18 cellular contexts compared by ENCODE assay signal in genomic region chr10:74164641-74165529, GRCh38. TPM values are rescaled to one million over a fixed set of nuclear protein-coding genes. Genes with fewer than 3 reads are reported as not detected.
DNase-seq lines count a peak whose midpoint lies in the region; ATAC-seq, FAIRE-seq and TF ChIP-seq lines count a peak whose summit lies in the region.
"Had no signal": no experiment of that assay in that cellular context is flagged by ENCODE, and none has a peak within 500 bp of the region (broad histone marks: within the 10 kb centered on the region; RNA-seq: fewer than 3 reads in every experiment).

No MANE protein-coding gene starts in this region.

- H3K4me1 Mint-ChIP-seq in stimulated activated naive CD8-positive, alpha-beta T cell treated with anti-CD3 and anti-CD28 coated beads, Interleukin-15, Interleukin-2, amounts not matched to agents 100 ng/mL and 50 ng/mL, for 24 hours (ENCODE audit: low read depth): peaks cover 39% of the 10 kb centered on the region
- H3K4me1 Mint-ChIP-seq in astrocyte (ENCODE audit: low read depth, unreplicated experiment): peaks cover 15% of the 10 kb centered on the region

- H2AFZ ChIP-seq in astrocyte (ENCODE audit: low read depth, low read length): no peak overlapping the region

- ATAC-seq in stimulated activated naive CD8-positive, alpha-beta T cell treated with anti-CD3 and anti-CD28 coated beads, Interleukin-15, Interleukin-2, amounts not matched to agents 100 U/mL and 50 U/mL, for 24 hours: no peak
- no peak for ATAC-seq in GM18870 (IDR thresholded peaks at IDR 0.05; ENCODE audit: unreplicated experiment)
- ATAC-seq: body of pancreas; effector memory CD8-positive, alpha-beta T cell; mucosa of descending colon had no signal

- H3K4me1 ChIP-seq in astrocyte (ENCODE audit: insufficient read depth, low read length): peaks cover 14% of the 10 kb centered on the region
- peaks cover 6% of the 10 kb centered on the region for H3K4me1 ChIP-seq in mesodermal cell (ENCODE audit: control insufficient read depth, insufficient read depth, low read length, poor library complexity, severe bottlenecking)
- no peaks in the 10 kb centered on the region for H3K4me1 ChIP-seq in colonic mucosa
- H3K4me1 ChIP-seq: body of pancreas, transverse colon had no signal

- H3K9me3 ChIP-seq in astrocyte (ENCODE audit: insufficient read depth, low read depth, low read length): no peaks in the 10 kb centered on the region
- H3K9me3 ChIP-seq in mesodermal cell (ENCODE audit: control insufficient read depth, low read length): no peaks in the 10 kb centered on the region
- no peaks in the 10 kb centered on the region for H3K9me3 ChIP-seq in colonic mucosa
- H3K9me3 ChIP-seq: body of pancreas, mucosa of descending colon, psoas muscle, transverse colon had no signal

- H3K79me2 ChIP-seq in astrocyte (ENCODE audit: insufficient read depth, low read length): no peaks in the 10 kb centered on the region

- DNase-seq in stimulated activated naive CD8-positive, alpha-beta T cell treated with anti-CD3 and anti-CD28 coated beads, Interleukin-15, Interleukin-2, amounts not matched to agents 100 U/mL and 50 U/mL, for 24 hours: no peak
- DNase-seq in astrocyte (ENCODE audit: low read depth) (no peak), cerebellum (ENCODE audit: low spot score) (no peak), colonic mucosa (no peak)
- DNase-seq in stimulated activated CD4-positive, alpha-beta T cell treated with anti-CD3 and anti-CD28 coated beads, Interleukin-2, amount 100 ng/mL, for 24 hours: no peak
- DNase-seq: activated gamma-delta T cell; body of pancreas; Calu3; effector memory CD8-positive, alpha-beta T cell; mucosa of descending colon; NCI-H2081; psoas muscle; transverse colon had no signal

- TF ChIP-seq CTCF in astrocyte (IDR thresholded peaks at IDR 0.05; ENCODE audit: insufficient read depth, low read depth, low read length) (no peak), colonic mucosa (IDR thresholded peaks at IDR 0.05) (no peak)

- WGBS in mesodermal cell (ENCODE audit: insufficient coverage in 2 of 2), 2 experiments: 73 to 100% methylated on average over 3 to 4 of the region's 7 CpGs

- H4K20me1 ChIP-seq in astrocyte (ENCODE audit: insufficient read depth, low read length): no peaks in the 10 kb centered on the region

- no peaks in the 10 kb centered on the region for H3K36me3 ChIP-seq in astrocyte (ENCODE audit: insufficient read depth, low read length)
- no peaks in the 10 kb centered on the region for H3K36me3 ChIP-seq in mesodermal cell (ENCODE audit: control insufficient read depth, insufficient read depth, low read length)
- H3K36me3 ChIP-seq in colonic mucosa: no peaks in the 10 kb centered on the region
- H3K36me3 ChIP-seq: transverse colon had no signal

- peaks cover 5% of the 10 kb centered on the region for H3K36me3 Mint-ChIP-seq in stimulated activated naive CD8-positive, alpha-beta T cell treated with anti-CD3 and anti-CD28 coated beads, Interleukin-15, Interleukin-2, amounts not matched to agents 100 ng/mL and 50 ng/mL, for 24 hours (ENCODE audit: low read depth)
- H3K36me3 Mint-ChIP-seq in astrocyte (ENCODE audit: low read depth, unreplicated experiment): no peaks in the 10 kb centered on the region

- peak overlapping the region; percentile 74 for H3K4me2 ChIP-seq in astrocyte (ENCODE audit: low read length)

- intact Hi-C loops in colonic mucosa (cut with DNase I): no loop called here

- peak overlapping the region; percentile 22 for H3K27ac Mint-ChIP-seq in stimulated activated naive CD8-positive, alpha-beta T cell treated with anti-CD3 and anti-CD28 coated beads, Interleukin-15, Interleukin-2, amounts not matched to agents 100 ng/mL and 50 ng/mL, for 24 hours
- H3K27ac Mint-ChIP-seq in astrocyte (ENCODE audit: unreplicated experiment): peak overlapping the region; percentile 92
- H3K27ac Mint-ChIP-seq: effector memory CD8-positive, alpha-beta T cell had no signal

- no peak overlapping the region for H3K4me3 ChIP-seq in astrocyte (ENCODE audit: insufficient read depth, low read depth, low read length)
- H3K4me3 ChIP-seq in mesodermal cell (ENCODE audit: extremely low read depth, insufficient read depth, low read length, poor library complexity, severe bottlenecking): no peak overlapping the region
- no peak overlapping the region for H3K4me3 ChIP-seq in colonic mucosa
- H3K4me3 ChIP-seq: body of pancreas, mucosa of descending colon, psoas muscle, transverse colon had no signal

- no peak for FAIRE-seq in astrocyte (lab: Jason Lieb, UNC)
- FAIRE-seq: frontal cortex, RCC 7860 had no signal

- no peaks in the 10 kb centered on the region for H3K27me3 Mint-ChIP-seq in stimulated activated naive CD8-positive, alpha-beta T cell treated with anti-CD3 and anti-CD28 coated beads, Interleukin-15, Interleukin-2, amounts not matched to agents 100 ng/mL and 50 ng/mL, for 24 hours
- H3K27me3 Mint-ChIP-seq in astrocyte (ENCODE audit: low read depth, unreplicated experiment): no peaks in the 10 kb centered on the region
- H3K27me3 Mint-ChIP-seq: effector memory CD8-positive, alpha-beta T cell had no signal

- H3K27ac ChIP-seq in astrocyte (ENCODE audit: low read depth, low read length) (peak overlapping the region; percentile 48), mesodermal cell (ENCODE audit: low read depth, low read length, severe bottlenecking) (peak overlapping the region; percentile 68), colonic mucosa (no peak overlapping the region)
- H3K27ac ChIP-seq: body of pancreas, psoas muscle, transverse colon had no signal

- no peaks in the 10 kb centered on the region for H3K27me3 ChIP-seq in astrocyte (ENCODE audit: insufficient read depth, low read length)
- H3K27me3 ChIP-seq in colonic mucosa: no peaks in the 10 kb centered on the region
- H3K27me3 ChIP-seq: body of pancreas, transverse colon had no signal

- no peaks in the 10 kb centered on the region for H3K9me3 Mint-ChIP-seq in stimulated activated naive CD8-positive, alpha-beta T cell treated with anti-CD3 and anti-CD28 coated beads, Interleukin-15, Interleukin-2, amounts not matched to agents 100 ng/mL and 50 ng/mL, for 24 hours
- H3K9me3 Mint-ChIP-seq in astrocyte (ENCODE audit: unreplicated experiment): no peaks in the 10 kb centered on the region
- H3K9me3 Mint-ChIP-seq: effector memory CD8-positive, alpha-beta T cell had no signal

- no peak overlapping the region for H3K4me3 Mint-ChIP-seq in stimulated activated naive CD8-positive, alpha-beta T cell treated with anti-CD3 and anti-CD28 coated beads, Interleukin-15, Interleukin-2, amounts not matched to agents 100 ng/mL and 50 ng/mL, for 24 hours
- no peak overlapping the region for H3K4me3 Mint-ChIP-seq in astrocyte (ENCODE audit: unreplicated experiment)
- H3K4me3 Mint-ChIP-seq: effector memory CD8-positive, alpha-beta T cell had no signal

- peak overlapping the region; percentile 34 for H3K9ac ChIP-seq in astrocyte (ENCODE audit: low read length)
- no peak overlapping the region for H3K9ac ChIP-seq in colonic mucosa (ENCODE audit: low read depth in 2 of 2, low read length in 2 of 2)

RNA-seq across cellular contexts. Expression of gene ADK, which starts 13.9 kb away (rescaled TPM):
- 58.3 and 62.0 TPM in 2 replicates for total RNA-seq in astrocyte
- polyA plus RNA-seq in mesodermal cell (2013, experiment 1 of 2): 54.2 TPM
- 56.3 TPM for polyA plus RNA-seq in mesodermal cell (2013, experiment 2 of 2)
- 44.1 TPM for total RNA-seq in cerebellum
- 10 to 100 TPM; 20.2 to 27.6 TPM for total RNA-seq in colonic mucosa

RNA-seq across cellular contexts. Expression of gene AP3M1, which starts 14.3 kb away (rescaled TPM):
- total RNA-seq in astrocyte (45.9 and 50.0 TPM in 2 replicates), cerebellum (43.3 TPM), colonic mucosa (10 to 100 TPM; 30.5 to 31.7 TPM)
- 58.0 TPM for polyA plus RNA-seq in mesodermal cell (2013, experiment 1 of 2)
- polyA plus RNA-seq in mesodermal cell (2013, experiment 2 of 2): 58.8 TPM
